ENCODE assay signal across 8 cellular contexts in the genomic region with DNA sequence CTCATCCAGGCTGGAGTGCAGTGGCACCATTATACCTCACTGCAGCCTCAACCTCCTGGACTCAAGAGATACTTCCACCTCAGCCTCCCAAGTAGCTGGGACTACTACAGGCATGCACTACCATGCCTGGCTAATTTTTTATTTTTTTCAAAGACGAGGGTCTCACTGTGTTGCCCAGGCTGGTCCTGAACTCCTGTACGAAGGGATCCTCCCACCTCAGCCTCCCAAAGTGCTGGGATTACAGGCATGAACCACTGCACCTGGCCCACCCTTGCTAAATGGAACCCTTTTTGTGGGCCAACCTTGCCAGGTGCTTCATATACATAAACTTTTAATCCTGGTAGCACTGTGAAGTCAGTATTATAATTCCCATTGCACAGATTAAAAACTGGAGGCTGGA. TPM values are rescaled to one million over a fixed set of nuclear protein-coding genes. Genes with fewer than 3 reads are reported as not detected.
DNase-seq lines count a peak whose midpoint lies in the region; ATAC-seq, FAIRE-seq and TF ChIP-seq lines count a peak whose summit lies in the region.

No MANE protein-coding gene starts in this region.

- CTCF ChIA-PET in SK-N-SH (lab: Yijun Ruan, JAX): interaction anchor here (1.5 to 2.6 kb wide), 2 partner anchors 8 to 11 kb away, joined by 7 read pairs; no protein-coding TSS in a partner anchor
- CTCF ChIA-PET in activated CD8-positive, alpha-beta T cell treated with anti-CD3 and anti-CD28 coated beads, Interleukin-2, amount 10 ng/mL, durations not matched to agents 7 days and 5 days (lab: Charles Lee): interaction anchor here (1.7 kb wide), 1 partner anchor 8 kb away, joined by 8 read pairs; no protein-coding TSS in a partner anchor

- H3K9me3 ChIP-seq in SK-N-SH: no peaks in the 10 kb centered on the region
- H3K9me3 ChIP-seq in iPS-18c (ENCODE audit: control insufficient read depth, insufficient read depth, low read length): no peaks in the 10 kb centered on the region

- H3K4me3 ChIP-seq in SK-N-SH (ENCODE audit: low read depth in 2 of 2, low read length in 1 of 2) (peak overlapping the region; percentile 61 to 90), iPS-18c (ENCODE audit: insufficient read depth, low read depth, low read length) (peak overlapping the region; percentile 94; the same call in 1 of the 2 replicates)

- H3K4me1 ChIP-seq in SK-N-SH (ENCODE audit: control insufficient read depth in 1 of 2, insufficient read depth in 2 of 2, low read depth in 1 of 2, low read length in 1 of 2): peaks cover 13 to 19% of the 10 kb centered on the region in 2 experiments; a peak in 2 of 4 replicates

- POLR2A ChIA-PET in SK-N-SH (lab: Yijun Ruan, JAX): interaction anchor here (1.1 to 1.2 kb wide), 2 partner anchors 10 to 199 kb away, joined by 3 read pairs; no protein-coding TSS in a partner anchor
- POLR2A ChIA-PET in activated CD8-positive, alpha-beta T cell treated with anti-CD3 and anti-CD28 coated beads, Interleukin-2, amount 10 ng/mL, durations not matched to agents 7 days and 5 days (lab: Charles Lee): interaction anchor here (0.8 kb wide), 1 partner anchor 63 kb away, joined by 3 read pairs; no protein-coding TSS in a partner anchor

- ATAC-seq in SK-N-SH treated with all-trans-retinoic acid at 6 μM for 48 hours (no peak), GM21576 (IDR thresholded peaks at IDR 0.05; ENCODE audit: unreplicated experiment) (no peak)
- no peak for ATAC-seq in activated CD8-positive, alpha-beta T cell treated with anti-CD3 and anti-CD28 coated beads, Interleukin-2, amount 10 ng/mL, durations not matched to agents 7 days and 5 days
- no peak for ATAC-seq in stimulated activated naive CD8-positive, alpha-beta T cell treated with anti-CD3 and anti-CD28 coated beads, Interleukin-15, amount 100 ng/mL, for 72 hours

- H3K27ac Mint-ChIP-seq in activated CD8-positive, alpha-beta T cell treated with anti-CD3 and anti-CD28 coated beads, Interleukin-2, amount 10 ng/mL, durations not matched to agents 7 days and 5 days: peak overlapping the region; percentile 90
- H3K27ac Mint-ChIP-seq in stimulated activated naive CD8-positive, alpha-beta T cell treated with anti-CD3 and anti-CD28 coated beads, Interleukin-15, amount 100 ng/mL, for 72 hours: peak overlapping the region; percentile 95 to 99

- peak overlapping the region; percentile 90 for H3K9ac ChIP-seq in SK-N-SH

- no peak overlapping the region for H2AFZ ChIP-seq in SK-N-SH (ENCODE audit: low read depth)

- no peak for TF ChIP-seq EP300 in SK-N-SH (IDR thresholded peaks at IDR 0.05; ENCODE audit: borderline replicate concordance in 1 of 2, low read depth in 1 of 2, low read length in 1 of 2)

- H3K4me2 ChIP-seq in SK-N-SH: peak overlapping the region; percentile 99

- H3K9me2 ChIP-seq in SK-N-SH: no peaks in the 10 kb centered on the region

- no peak overlapping the region for H3K27ac ChIP-seq in SK-N-SH (ENCODE audit: low read depth in 2 of 2, low read length in 1 of 2)

- peaks cover 28% of the 10 kb centered on the region for H3K36me3 Mint-ChIP-seq in activated CD8-positive, alpha-beta T cell treated with anti-CD3 and anti-CD28 coated beads, Interleukin-2, amount 10 ng/mL, durations not matched to agents 7 days and 5 days (ENCODE audit: low read depth)

- peaks cover 22% of the 10 kb centered on the region in 2 experiments for H3K36me3 ChIP-seq in SK-N-SH (replicated peaks in 1 of 2; ENCODE audit: control insufficient read depth in 1 of 2, insufficient read depth in 2 of 2, low read length in 1 of 2)

- TF ChIP-seq RAD21 in SK-N-SH (IDR thresholded peaks at IDR 0.05; ENCODE audit: low read length): no peak

- peaks cover 16% of the 10 kb centered on the region for H4K20me1 ChIP-seq in SK-N-SH (ENCODE audit: insufficient read depth)

- TF ChIP-seq CTCF in SK-N-SH (IDR thresholded peaks at IDR 0.05): no peak

- no peaks in the 10 kb centered on the region for H3K27me3 Mint-ChIP-seq in activated CD8-positive, alpha-beta T cell treated with anti-CD3 and anti-CD28 coated beads, Interleukin-2, amount 10 ng/mL, durations not matched to agents 7 days and 5 days (ENCODE audit: low read depth)
- no peaks in the 10 kb centered on the region for H3K27me3 Mint-ChIP-seq in stimulated activated naive CD8-positive, alpha-beta T cell treated with anti-CD3 and anti-CD28 coated beads, Interleukin-15, amount 100 ng/mL, for 72 hours

- peaks cover 35% of the 10 kb centered on the region for H3K79me2 ChIP-seq in SK-N-SH (ENCODE audit: insufficient read depth)

- peaks cover 21% of the 10 kb centered on the region for H3K4me1 Mint-ChIP-seq in activated CD8-positive, alpha-beta T cell treated with anti-CD3 and anti-CD28 coated beads, Interleukin-2, amount 10 ng/mL, durations not matched to agents 7 days and 5 days (ENCODE audit: low read depth)
- H3K4me1 Mint-ChIP-seq in stimulated activated naive CD8-positive, alpha-beta T cell treated with anti-CD3 and anti-CD28 coated beads, Interleukin-15, amount 100 ng/mL, for 72 hours: peaks cover 47% of the 10 kb centered on the region

- H3F3A ChIP-seq in SK-N-SH (replicated peaks; ENCODE audit: insufficient read depth): no peaks in the 10 kb centered on the region

- no peak for DNase-seq in SK-N-SH
- DNase-seq in activated CD8-positive, alpha-beta T cell treated with anti-CD3 and anti-CD28 coated beads, Interleukin-2, amount 10 ng/mL, durations not matched to agents 7 days and 5 days: no peak
- DNase-seq in stimulated activated naive CD8-positive, alpha-beta T cell treated with anti-CD3 and anti-CD28 coated beads, Interleukin-15, amount 100 ng/mL, for 72 hours: no peak
- DNase-seq in urothelium cell line (ENCODE audit: low spot score): no peak
- DNase-seq in NCI-H446 treated with DMSO at 0.1 percent for 48 hours (lab: John Stamatoyannopoulos, UW): no peak

- 31% methylated on average over 2 of the region's 2 CpGs for WGBS in SK-N-SH (ENCODE audit: low lambda C conversion rate)

- no peaks in the 10 kb centered on the region for H3K27me3 ChIP-seq in SK-N-SH (ENCODE audit: insufficient read depth)

- no peaks in the 10 kb centered on the region for H3K9me3 Mint-ChIP-seq in activated CD8-positive, alpha-beta T cell treated with anti-CD3 and anti-CD28 coated beads, Interleukin-2, amount 10 ng/mL, durations not matched to agents 7 days and 5 days (ENCODE audit: insufficient read depth)
- no peaks in the 10 kb centered on the region for H3K9me3 Mint-ChIP-seq in stimulated activated naive CD8-positive, alpha-beta T cell treated with anti-CD3 and anti-CD28 coated beads, Interleukin-15, amount 100 ng/mL, for 72 hours

- peak overlapping the region; percentile 90 for H3K4me3 Mint-ChIP-seq in activated CD8-positive, alpha-beta T cell treated with anti-CD3 and anti-CD28 coated beads, Interleukin-2, amount 10 ng/mL, durations not matched to agents 7 days and 5 days
- H3K4me3 Mint-ChIP-seq in stimulated activated naive CD8-positive, alpha-beta T cell treated with anti-CD3 and anti-CD28 coated beads, Interleukin-15, amount 100 ng/mL, for 72 hours: peak overlapping the region; percentile 86 to 92

- FAIRE-seq in urothelium cell line (lab: Jason Lieb, UNC): no peak

TF ChIP-seq in SK-N-SH, 30 proteins besides CTCF, POLR2A, EP300 and RAD21 (continues in another document):
- no peak for TF ChIP-seq TEAD4 (IDR thresholded peaks at IDR 0.05; ENCODE audit: borderline replicate concordance, insufficient read depth)
- no peak for TF ChIP-seq GATA2 (CRISPR knock-in tag; IDR thresholded peaks at IDR 0.05)
- no peak for TF ChIP-seq SIN3A (IDR thresholded peaks at IDR 0.05; ENCODE audit: borderline replicate concordance, low read depth, low read length)
- TF ChIP-seq POLR2AphosphoS5 (IDR thresholded peaks at IDR 0.05; ENCODE audit: low read depth, low read length): no peak

TF ChIP-seq in SK-N-SH treated with all-trans-retinoic acid at 6 μM for 48 hours, 23 proteins besides CTCF, POLR2A, EP300 and RAD21 (continues in another document):
- no peak for TF ChIP-seq TOX (CRISPR knock-in tag; IDR thresholded peaks at IDR 0.05; ENCODE audit: borderline replicate concordance)
- no peak for TF ChIP-seq ISL1 (CRISPR knock-in tag; IDR thresholded peaks at IDR 0.05)
- TF ChIP-seq, protein P1, sequence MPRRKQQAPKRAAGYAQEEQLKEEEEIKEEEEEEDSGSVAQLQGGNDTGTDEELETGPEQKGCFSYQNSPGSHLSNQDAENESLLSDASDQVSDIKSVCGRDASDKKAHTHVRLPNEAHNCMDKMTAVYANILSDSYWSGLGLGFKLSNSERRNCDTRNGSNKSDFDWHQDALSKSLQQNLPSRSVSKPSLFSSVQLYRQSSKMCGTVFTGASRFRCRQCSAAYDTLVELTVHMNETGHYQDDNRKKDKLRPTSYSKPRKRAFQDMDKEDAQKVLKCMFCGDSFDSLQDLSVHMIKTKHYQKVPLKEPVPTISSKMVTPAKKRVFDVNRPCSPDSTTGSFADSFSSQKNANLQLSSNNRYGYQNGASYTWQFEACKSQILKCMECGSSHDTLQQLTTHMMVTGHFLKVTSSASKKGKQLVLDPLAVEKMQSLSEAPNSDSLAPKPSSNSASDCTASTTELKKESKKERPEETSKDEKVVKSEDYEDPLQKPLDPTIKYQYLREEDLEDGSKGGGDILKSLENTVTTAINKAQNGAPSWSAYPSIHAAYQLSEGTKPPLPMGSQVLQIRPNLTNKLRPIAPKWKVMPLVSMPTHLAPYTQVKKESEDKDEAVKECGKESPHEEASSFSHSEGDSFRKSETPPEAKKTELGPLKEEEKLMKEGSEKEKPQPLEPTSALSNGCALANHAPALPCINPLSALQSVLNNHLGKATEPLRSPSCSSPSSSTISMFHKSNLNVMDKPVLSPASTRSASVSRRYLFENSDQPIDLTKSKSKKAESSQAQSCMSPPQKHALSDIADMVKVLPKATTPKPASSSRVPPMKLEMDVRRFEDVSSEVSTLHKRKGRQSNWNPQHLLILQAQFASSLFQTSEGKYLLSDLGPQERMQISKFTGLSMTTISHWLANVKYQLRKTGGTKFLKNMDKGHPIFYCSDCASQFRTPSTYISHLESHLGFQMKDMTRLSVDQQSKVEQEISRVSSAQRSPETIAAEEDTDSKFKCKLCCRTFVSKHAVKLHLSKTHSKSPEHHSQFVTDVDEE (CRISPR knock-in tag; IDR thresholded peaks at IDR 0.05): no peak
- no peak for TF ChIP-seq ZNF8 (CRISPR knock-in tag; IDR thresholded peaks at IDR 0.05)
- TF ChIP-seq OSR1 (CRISPR knock-in tag; IDR thresholded peaks at IDR 0.05): no peak
- no peak for TF ChIP-seq ARNTL (CRISPR knock-in tag; IDR thresholded peaks at IDR 0.05; ENCODE audit: borderline replicate concordance, low read depth)

RNA-seq across cellular contexts. Expression of gene GRHPR, which starts 1.0 kb away (rescaled TPM):
- polyA plus RNA-seq in SK-N-SH (2012; rRNA removed): 206 and 232 TPM in 2 replicates
- 107 and 153 TPM in 2 replicates for polyA plus RNA-seq in SK-N-SH (2012; cell fraction: cytosol; rRNA removed)
- polyA plus RNA-seq in SK-N-SH (2012; cell fraction: nucleus; rRNA removed): 193 and 213 TPM in 2 replicates
- 10 to 100 TPM; 57.8 to 62.3 TPM for total RNA-seq in activated CD8-positive, alpha-beta T cell treated with anti-CD3 and anti-CD28 coated beads, Interleukin-2, amount 10 ng/mL, durations not matched to agents 7 days and 5 days

RNA-seq across cellular contexts. Expression of gene ZBTB5, which starts 41.7 kb away (rescaled TPM):
- 6.3 and 9.6 TPM in 2 replicates for polyA plus RNA-seq in SK-N-SH (2012; rRNA removed)
- polyA plus RNA-seq in SK-N-SH (2012; cell fraction: cytosol; rRNA removed): 4.8 and 5.8 TPM in 2 replicates
- 13.3 and 18.3 TPM in 2 replicates for polyA plus RNA-seq in SK-N-SH (2012; cell fraction: nucleus; rRNA removed)
- total RNA-seq in activated CD8-positive, alpha-beta T cell treated with anti-CD3 and anti-CD28 coated beads, Interleukin-2, amount 10 ng/mL, durations not matched to agents 7 days and 5 days: 1 to 10 TPM; 9.2 to 9.4 TPM
